11 cellular contexts compared by ENCODE assay signal in the genomic region with DNA sequence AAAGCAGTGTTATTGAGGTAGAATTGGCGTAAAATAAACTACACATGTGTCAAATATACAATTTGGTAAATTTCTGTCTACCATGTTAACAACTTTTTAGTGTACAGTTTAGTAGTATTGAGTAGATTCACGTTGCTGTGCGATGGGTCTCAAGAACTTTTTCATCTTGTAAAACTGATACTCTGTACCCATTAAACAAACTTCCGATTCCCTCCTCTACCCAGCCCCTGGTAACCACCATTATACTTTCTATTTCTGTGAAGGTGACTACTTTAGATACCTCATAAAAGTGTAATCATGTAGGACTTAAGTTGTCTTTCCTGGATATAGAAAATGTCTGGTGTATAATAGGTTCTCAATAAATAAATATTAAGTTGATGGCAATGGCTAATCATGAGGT.
"Had no signal": no experiment of that assay in that cellular context is flagged by ENCODE, and none has a peak within 500 bp of the region (broad histone marks: within the 10 kb centered on the region; RNA-seq: fewer than 3 reads in every experiment).

No MANE protein-coding gene starts in this region.

- H3K4me2 ChIP-seq: GM23338 had no signal

- H3K36me3 ChIP-seq: HAP-1 had no signal

- H2AFZ ChIP-seq: GM23248, GM23338 had no signal

- H3K9ac ChIP-seq: GM23248 had no signal

- DNase-seq: GM23248, GOT3, H7, H9, HCEC 1CT, HFFc6 had no signal

- H3K4me3 ChIP-seq: GM23248, GM23338, HAP-1 had no signal

- FAIRE-seq: H1, H54 had no signal

- ATAC-seq: GM23338, HCT116 had no signal

- H3K27ac ChIP-seq: GM23248 had no signal

- H3K9me3 ChIP-seq: HAP-1 had no signal
